Comparison of ENCODE assay signal across 8 cellular contexts in genomic region chr15:81265944-81266775, GRCh38. TPM values are rescaled to one million over a fixed set of nuclear protein-coding genes. Genes with fewer than 3 reads are reported as not detected.
DNase-seq lines count a peak whose midpoint lies in the region; ATAC-seq and TF ChIP-seq lines count a peak whose summit lies in the region.

No MANE protein-coding gene starts in this region.

- H3K14ac ChIP-seq in trophoblast cell (ENCODE audit: low read length): no peak overlapping the region

- DNase-seq in MV-4-11 (lab: John Stamatoyannopoulos, UW) (peak; percentile 76), SJCRH30 (peak; percentile 83 to 92), glomerular endothelial cell (ENCODE audit: extremely low read depth, low read depth, low spot score) (peak; percentile 64), trophoblast cell (peak; percentile 63 to 93), tibial nerve (ENCODE audit: low spot score in 2 of 2) (peak; percentile 71 to 92)
- peak; percentile 52 to 75 (median 62) for DNase-seq in activated naive CD4-positive, alpha-beta T cell (lab: John Stamatoyannopoulos, UW)

- H3K23ac ChIP-seq in trophoblast cell (ENCODE audit: low read length): no peak overlapping the region

- H4K8ac ChIP-seq in trophoblast cell (ENCODE audit: low read depth, low read length): no peak overlapping the region

- no peaks in the 10 kb centered on the region for H3K79me1 ChIP-seq in trophoblast cell (ENCODE audit: low read length)

- H3K36me3 ChIP-seq in SJCRH30 (no peaks in the 10 kb centered on the region), trophoblast cell (ENCODE audit: control insufficient read depth in 1 of 2, insufficient read depth in 2 of 2, low read length in 2 of 2) (no peaks in the 10 kb centered on the region), tibial nerve (peaks cover 0 to 6% (median 0%) of the 10 kb centered on the region in 3 donors)

- peak; percentile 75 for ATAC-seq in HG02571 (IDR thresholded peaks at IDR 0.05; ENCODE audit: unreplicated experiment)

- H2BK12ac ChIP-seq in trophoblast cell (ENCODE audit: low read length): no peak overlapping the region

- WGBS in trophoblast cell (ENCODE audit: extremely low coverage, insufficient coverage, insufficient read length): no CpG with 5 or more reads among the region's 14 CpGs
- WGBS in tibial nerve, 2 donors: 7 to 8% methylated on average over 11 to 14 of the region's 14 CpGs

- H3K9me3 ChIP-seq in SJCRH30 (replicated peaks) (no peaks in the 10 kb centered on the region), trophoblast cell (ENCODE audit: insufficient read depth, low read depth, low read length) (no peaks in the 10 kb centered on the region), tibial nerve (no peaks in the 10 kb centered on the region)

- H3K27me3 ChIP-seq in SJCRH30: no peaks in the 10 kb centered on the region
- no peaks in the 10 kb centered on the region for H3K27me3 ChIP-seq in trophoblast cell (ENCODE audit: insufficient read depth, low read length)
- H3K27me3 ChIP-seq in tibial nerve: no peaks in the 10 kb centered on the region

- no peaks in the 10 kb centered on the region for H3K79me2 ChIP-seq in trophoblast cell (ENCODE audit: control insufficient read depth, insufficient read depth, low read length, poor library complexity)

- H3K4me3 ChIP-seq in SJCRH30 (peak overlapping the region; percentile 43), trophoblast cell (ENCODE audit: low read depth, low read length) (no peak overlapping the region), tibial nerve (no peak overlapping the region)

- peak in 1 of 2 donors; percentile 28 for TF ChIP-seq EP300 in tibial nerve (IDR thresholded peaks at IDR 0.05)

- no peak overlapping the region for H3K9ac ChIP-seq in trophoblast cell (ENCODE audit: low read length)

- H4K12ac ChIP-seq in trophoblast cell (ENCODE audit: low read depth, low read length): no peak overlapping the region

- TF ChIP-seq POLR2A in tibial nerve (IDR thresholded peaks at IDR 0.05): no peak

- peak overlapping the region; percentile 46 for H3K4me2 ChIP-seq in trophoblast cell (ENCODE audit: low read length)

- no peak overlapping the region for H3K18ac ChIP-seq in trophoblast cell (ENCODE audit: low read length)

- peak; percentile 3 for TF ChIP-seq CTCF in GM12801 (IDR thresholded peaks at IDR 0.05; ENCODE audit: extremely low read depth, insufficient read length)
- peak; percentile 82 to 92 (median 86) for TF ChIP-seq CTCF in tibial nerve (IDR thresholded peaks at IDR 0.05)

- no peak overlapping the region for H2AFZ ChIP-seq in trophoblast cell (ENCODE audit: insufficient read depth, low read length, poor library complexity)

- no peak overlapping the region for H2AK5ac ChIP-seq in trophoblast cell (ENCODE audit: low read length)

- peak overlapping the region; percentile 1; the same call in 1 of the 2 replicates for H3K27ac ChIP-seq in SJCRH30
- H3K27ac ChIP-seq in trophoblast cell (ENCODE audit: low read depth, low read length): no peak overlapping the region
- H3K27ac ChIP-seq in tibial nerve: peak overlapping the region in 3 of 4 donors; percentile 20 to 64 (median 30)

- H2BK5ac ChIP-seq in trophoblast cell (ENCODE audit: low read depth, low read length, poor library complexity): no peak overlapping the region

- H4K91ac ChIP-seq in trophoblast cell (ENCODE audit: low read depth, low read length): no peak overlapping the region

- H2BK120ac ChIP-seq in trophoblast cell (ENCODE audit: insufficient read depth, low read length, poor library complexity): no peak overlapping the region

- H3K4me1 ChIP-seq in SJCRH30: peaks cover 24% of the 10 kb centered on the region
- H3K4me1 ChIP-seq in trophoblast cell (ENCODE audit: control insufficient read depth in 1 of 2, insufficient read depth in 2 of 2, low read length in 2 of 2): peaks cover 0 to 2% of the 10 kb centered on the region in 2 experiments
- peaks cover 0 to 23% (median 6%) of the 10 kb centered on the region in 4 donors for H3K4me1 ChIP-seq in tibial nerve

- no peak overlapping the region for H3K4ac ChIP-seq in trophoblast cell (ENCODE audit: low read depth, low read length)

RNA-seq across cellular contexts. Expression of gene STARD5, which starts 57.8 kb away (rescaled TPM):
- 2.5 and 3.8 TPM in 2 replicates for total RNA-seq in SJCRH30 (2014; rRNA removed; shearing (Covaris generic))
- 1.4 TPM in 2 replicates for total RNA-seq in glomerular endothelial cell
- 2.6 and 2.7 TPM in 2 replicates for polyA plus RNA-seq in trophoblast cell (2013)
- total RNA-seq in tibial nerve: 1 to 10 TPM; 4.9 to 7.1 (median 6.1) TPM
